In genomic region chr5:119335261-119335677, GRCh38 we compare ENCODE assay signal across 10 cellular contexts.
A peak's percentile ranks its signal among the peaks of the same experiment; 100 is the strongest.
DNase-seq lines count a peak whose midpoint lies in the region; ATAC-seq lines count a peak whose summit lies in the region.
"Had no signal": no experiment of that assay in that cellular context is flagged by ENCODE, and none has a peak within 500 bp of the region (broad histone marks: within the 10 kb centered on the region; RNA-seq: fewer than 3 reads in every experiment).

No MANE protein-coding gene starts in this region.

- no peaks in the 10 kb centered on the region for H3K36me3 ChIP-seq in stomach smooth muscle (ENCODE audit: control insufficient read depth in 2 of 2, insufficient read depth in 2 of 2, low read length in 2 of 2)
- H3K36me3 ChIP-seq: heart right ventricle had no signal

- H3K36me3 Mint-ChIP-seq in activated T-cell treated with anti-CD3 and anti-CD28 coated beads, Interleukin-2, amount 50 U/mL, for 24 hours (ENCODE audit: low read depth), result peaks cover 41% of the 10 kb centered on the region
- H3K36me3 Mint-ChIP-seq in effector memory CD8-positive, alpha-beta T cell (ENCODE audit: insufficient read depth), result peaks cover 12% of the 10 kb centered on the region

- DNase-seq in activated T-cell treated with anti-CD3 and anti-CD28 coated beads, Interleukin-2, amount 50 U/mL, for 24 hours, result no peak
- DNase-seq in activated T-cell treated with anti-CD3 and anti-CD28 coated beads for 4 hours (no peak), RPMI8226 (peak; percentile 63), nucleus accumbens (lab: John Stamatoyannopoulos, UW) (no peak), HPDE6-E6E7 (ENCODE audit: extremely low spot score) (no peak)
- DNase-seq in effector memory CD8-positive, alpha-beta T cell, result no peak
- DNase-seq: retina had no signal

- peaks cover 26% of the 10 kb centered on the region for H3K4me1 ChIP-seq in stomach smooth muscle (ENCODE audit: control insufficient read depth, insufficient read depth, low read length)

- H3K4me1 Mint-ChIP-seq in activated T-cell treated with anti-CD3 and anti-CD28 coated beads, Interleukin-2, amount 50 U/mL, for 24 hours (ENCODE audit: low read depth), result peaks cover 99% of the 10 kb centered on the region
- H3K4me1 Mint-ChIP-seq in effector memory CD8-positive, alpha-beta T cell (ENCODE audit: low read depth in 2 of 2), result peaks cover 73 to 92% of the 10 kb centered on the region in 2 donors

- peak overlapping the region; percentile 49 for H3K27ac ChIP-seq in stomach smooth muscle (ENCODE audit: low read length)

- no peaks in the 10 kb centered on the region for H3K9me3 ChIP-seq in stomach smooth muscle (ENCODE audit: control insufficient read depth in 2 of 2, low read length in 2 of 2)
- H3K9me3 ChIP-seq: heart right ventricle had no signal

- H3K27me3 Mint-ChIP-seq in activated T-cell treated with anti-CD3 and anti-CD28 coated beads, Interleukin-2, amount 50 U/mL, for 24 hours, result no peaks in the 10 kb centered on the region
- no peaks in the 10 kb centered on the region for H3K27me3 Mint-ChIP-seq in effector memory CD8-positive, alpha-beta T cell

- no peak for ATAC-seq in effector memory CD8-positive, alpha-beta T cell (replicated peaks)
- ATAC-seq in GM21447 (IDR thresholded peaks at IDR 0.05; ENCODE audit: unreplicated experiment), result no peak

- H3K9me3 Mint-ChIP-seq in activated T-cell treated with anti-CD3 and anti-CD28 coated beads, Interleukin-2, amount 50 U/mL, for 24 hours, result no peaks in the 10 kb centered on the region
- no peaks in the 10 kb centered on the region for H3K9me3 Mint-ChIP-seq in effector memory CD8-positive, alpha-beta T cell

- H3K27me3 ChIP-seq in stomach smooth muscle (ENCODE audit: control insufficient read depth in 1 of 2, insufficient read depth in 2 of 2, low read length in 2 of 2), result no peaks in the 10 kb centered on the region
- H3K27me3 ChIP-seq: heart right ventricle had no signal

- H3K4me3 Mint-ChIP-seq in activated T-cell treated with anti-CD3 and anti-CD28 coated beads, Interleukin-2, amount 50 U/mL, for 24 hours, result peak overlapping the region; percentile 70
- H3K4me3 Mint-ChIP-seq in effector memory CD8-positive, alpha-beta T cell, result peak overlapping the region; percentile 83 to 86

- peak overlapping the region; percentile 99 for H3K27ac Mint-ChIP-seq in activated T-cell treated with anti-CD3 and anti-CD28 coated beads, Interleukin-2, amount 50 U/mL, for 24 hours
- H3K27ac Mint-ChIP-seq in effector memory CD8-positive, alpha-beta T cell, result peak overlapping the region; percentile 78 to 91

- peak overlapping the region in 1 of 2 donors; percentile 55 for H3K4me3 ChIP-seq in stomach smooth muscle (ENCODE audit: low read length in 2 of 2)

- no peak overlapping the region for H3K9ac ChIP-seq in stomach smooth muscle (ENCODE audit: low read length in 2 of 2)
